Comparison of ENCODE assay signal across 13 cellular contexts in genomic region chr1:243837907-243838546, GRCh38. TPM values are rescaled to one million over a fixed set of nuclear protein-coding genes. Genes with fewer than 3 reads are reported as not detected.
DNase-seq lines count a peak whose midpoint lies in the region; ATAC-seq and TF ChIP-seq lines count a peak whose summit lies in the region.
"Had no signal": no experiment of that assay in that cellular context is flagged by ENCODE, and none has a peak within 500 bp of the region (broad histone marks: within the 10 kb centered on the region; RNA-seq: fewer than 3 reads in every experiment).

No MANE protein-coding gene starts in this region.

- in situ Hi-C loops in gastrocnemius medialis (cut with MboI; ENCODE audit: low sequenced_read_pairs in 4 of 4) = no loop called here

- no peak for TF ChIP-seq CTCF in CD14-positive monocyte (IDR thresholded peaks at IDR 0.05)
- TF ChIP-seq CTCF in gastrocnemius medialis (IDR thresholded peaks at IDR 0.05 in 4 of 5, conservative IDR thresholded peaks at IDR 0.05 in 1 of 5) = no peak

- peaks cover 24% of the 10 kb centered on the region for H3K36me3 Mint-ChIP-seq in activated T-cell treated with anti-CD3 and anti-CD28 coated beads, Interleukin-2, amount 50 U/mL, for 4 hours (ENCODE audit: insufficient read depth)
- H3K36me3 Mint-ChIP-seq in T-helper 2 cell treated with Interferon-gamma antibody and Interleukin-4, amounts not matched to agents 5 μg/mL and 100 μg/mL, for 36 hours (ENCODE audit: low read depth) = peaks cover 24% of the 10 kb centered on the region
- peaks cover 35 to 47% of the 10 kb centered on the region in 2 donors for H3K36me3 Mint-ChIP-seq in stimulated activated naive B cell treated with anti-CD40 and anti-IgM and Interleukin-4, amounts not matched to agents 10 μg/mL and 1 μg/mL and 100 μg/mL, for 72 hours
- H3K36me3 Mint-ChIP-seq in CD14-positive monocyte = peaks cover 8 to 9% of the 10 kb centered on the region in 2 donors

- intact Hi-C loops in CD14-positive monocyte (cut with micrococcal nuclease) (no loop called here), gastrocnemius medialis (cut with DNase I; ENCODE audit: low total_unique reads) (no loop called here)

- no peak overlapping the region for H3K4me3 ChIP-seq in gastrocnemius medialis
- H3K4me3 ChIP-seq: body of pancreas, vagina had no signal

- peak overlapping the region; percentile 24 for H3K4me3 Mint-ChIP-seq in activated T-cell treated with anti-CD3 and anti-CD28 coated beads, Interleukin-2, amount 50 U/mL, for 4 hours
- H3K4me3 Mint-ChIP-seq in T-helper 2 cell treated with Interferon-gamma antibody and Interleukin-4, amounts not matched to agents 5 μg/mL and 100 μg/mL, for 36 hours = peak overlapping the region; percentile 6
- no peak overlapping the region for H3K4me3 Mint-ChIP-seq in stimulated activated naive B cell treated with anti-CD40 and anti-IgM and Interleukin-4, amounts not matched to agents 10 μg/mL and 1 μg/mL and 100 μg/mL, for 72 hours
- no peak overlapping the region for H3K4me3 Mint-ChIP-seq in CD14-positive monocyte

- no peak for TF ChIP-seq POLR2A in gastrocnemius medialis (IDR thresholded peaks at IDR 0.05)

- H3K9me3 ChIP-seq in gastrocnemius medialis = no peaks in the 10 kb centered on the region
- H3K9me3 ChIP-seq: body of pancreas, vagina had no signal

- no peaks in the 10 kb centered on the region for H3K36me3 ChIP-seq in gastrocnemius medialis
- H3K36me3 ChIP-seq: vagina had no signal

- H3K9me3 Mint-ChIP-seq in activated T-cell treated with anti-CD3 and anti-CD28 coated beads, Interleukin-2, amount 50 U/mL, for 4 hours = peaks cover 4% of the 10 kb centered on the region
- H3K9me3 Mint-ChIP-seq in T-helper 2 cell treated with Interferon-gamma antibody and Interleukin-4, amounts not matched to agents 5 μg/mL and 100 μg/mL, for 36 hours = peaks cover 30% of the 10 kb centered on the region
- peaks cover 7 to 9% of the 10 kb centered on the region in 2 donors for H3K9me3 Mint-ChIP-seq in stimulated activated naive B cell treated with anti-CD40 and anti-IgM and Interleukin-4, amounts not matched to agents 10 μg/mL and 1 μg/mL and 100 μg/mL, for 72 hours
- H3K9me3 Mint-ChIP-seq in CD14-positive monocyte = peaks cover 13 to 39% (median 22%) of the 10 kb centered on the region in 7 donors

- H3K27me3 ChIP-seq in gastrocnemius medialis = no peaks in the 10 kb centered on the region
- H3K27me3 ChIP-seq: body of pancreas, vagina had no signal

- no peaks in the 10 kb centered on the region for H3K27me3 Mint-ChIP-seq in activated T-cell treated with anti-CD3 and anti-CD28 coated beads, Interleukin-2, amount 50 U/mL, for 4 hours (ENCODE audit: low read depth)
- no peaks in the 10 kb centered on the region for H3K27me3 Mint-ChIP-seq in T-helper 2 cell treated with Interferon-gamma antibody and Interleukin-4, amounts not matched to agents 5 μg/mL and 100 μg/mL, for 36 hours (ENCODE audit: low read depth)
- no peaks in the 10 kb centered on the region for H3K27me3 Mint-ChIP-seq in stimulated activated naive B cell treated with anti-CD40 and anti-IgM and Interleukin-4, amounts not matched to agents 10 μg/mL and 1 μg/mL and 100 μg/mL, for 72 hours
- H3K27me3 Mint-ChIP-seq in CD14-positive monocyte (ENCODE audit: low read depth in 3 of 3) = peaks cover 2 to 3% (median 2%) of the 10 kb centered on the region in 3 donors

- peak overlapping the region; percentile 82 for H3K27ac Mint-ChIP-seq in T-helper 2 cell treated with Interferon-gamma antibody and Interleukin-4, amounts not matched to agents 5 μg/mL and 100 μg/mL, for 36 hours
- H3K27ac Mint-ChIP-seq in stimulated activated naive B cell treated with anti-CD40 and anti-IgM and Interleukin-4, amounts not matched to agents 10 μg/mL and 1 μg/mL and 100 μg/mL, for 72 hours = no peak overlapping the region
- no peak overlapping the region for H3K27ac Mint-ChIP-seq in CD14-positive monocyte

- peaks cover 42% of the 10 kb centered on the region for H3K4me1 Mint-ChIP-seq in activated T-cell treated with anti-CD3 and anti-CD28 coated beads, Interleukin-2, amount 50 U/mL, for 4 hours (ENCODE audit: low read depth)
- peaks cover 21% of the 10 kb centered on the region for H3K4me1 Mint-ChIP-seq in T-helper 2 cell treated with Interferon-gamma antibody and Interleukin-4, amounts not matched to agents 5 μg/mL and 100 μg/mL, for 36 hours (ENCODE audit: low read depth)
- H3K4me1 Mint-ChIP-seq in stimulated activated naive B cell treated with anti-CD40 and anti-IgM and Interleukin-4, amounts not matched to agents 10 μg/mL and 1 μg/mL and 100 μg/mL, for 72 hours = peaks cover 4 to 8% of the 10 kb centered on the region in 2 donors
- peaks cover 4% of the 10 kb centered on the region for H3K4me1 Mint-ChIP-seq in CD14-positive monocyte

- DNase-seq in activated T-cell treated with anti-CD3 and anti-CD28 coated beads, Interleukin-2, amount 50 U/mL, for 4 hours = no peak
- DNase-seq in activated T-cell treated with anti-CD3 and anti-CD28 coated beads for 4 hours (no peak), CD14-positive monocyte (ENCODE audit: low spot score) (no peak), gastrocnemius medialis (no peak), AG08396 (ENCODE audit: low spot score) (no peak)
- DNase-seq in T-helper 2 cell treated with Interferon-gamma antibody and Interleukin-4, amounts not matched to agents 5 μg/mL and 100 μg/mL, for 36 hours (ENCODE audit: low spot score) = no peak
- no peak for DNase-seq in stimulated activated naive B cell treated with anti-CD40 and anti-IgM and Interleukin-4, amounts not matched to agents 10 μg/mL and 1 μg/mL and 100 μg/mL, for 72 hours
- DNase-seq: body of pancreas had no signal

- no peak overlapping the region for H3K27ac ChIP-seq in gastrocnemius medialis
- H3K27ac ChIP-seq: body of pancreas, parathyroid adenoma, vagina had no signal

- H3K4me1 ChIP-seq in gastrocnemius medialis = no peaks in the 10 kb centered on the region
- H3K4me1 ChIP-seq: body of pancreas, parathyroid adenoma had no signal

- peak; percentile 83 to 95 for ATAC-seq in activated T-cell treated with anti-CD3 and anti-CD28 coated beads, Interleukin-2, amount 50 U/mL, for 4 hours
- ATAC-seq in HG02885 (IDR thresholded peaks at IDR 0.05; ENCODE audit: poor library complexity, unreplicated experiment) (peak; percentile 97), gastrocnemius medialis (no peak)
- ATAC-seq in stimulated activated naive B cell treated with anti-CD40 and anti-IgM and Interleukin-4, amounts not matched to agents 10 μg/mL and 1 μg/mL and 100 μg/mL, for 72 hours (replicated peaks) = peak; percentile 75 to 91
- ATAC-seq: body of pancreas, left lobe of liver, Right ventricle myocardium inferior had no signal

RNA-seq across cellular contexts. Expression of gene AKT3, which starts 12.0 kb away (rescaled TPM):
- 10 to 100 TPM; 17.9 to 19.1 (median 18.3) TPM for total RNA-seq in activated T-cell treated with anti-CD3 and anti-CD28 coated beads, Interleukin-2, amount 50 U/mL, for 4 hours
- 1 to 10 TPM in 1 of 2 donors, under 1 TPM in 1; 0.81 to 1.4 TPM for polyA plus RNA-seq in CD14-positive monocyte
- 10 to 100 TPM in 3 of 4 donors, 1 to 10 TPM in 1; 8.5 to 16.0 (median 15.2) TPM for total RNA-seq in gastrocnemius medialis

Comparison
In these comparisons a context has a peak if more than half of its experiments do, and no peak if none do; other contexts are left out.
1. ATAC-seq: peak in activated T-cell treated with anti-CD3 and anti-CD28 coated beads, Interleukin-2, amount 50 U/mL, for 4 hours (2 of 2), HG02885 (single experiment) and stimulated activated naive B cell treated with anti-CD40 and anti-IgM and Interleukin-4, amounts not matched to agents 10 μg/mL and 1 μg/mL and 100 μg/mL, for 72 hours (2 of 2); none in gastrocnemius medialis (0 of 2).
2. H3K4me3 Mint-ChIP-seq: peak in activated T-cell treated with anti-CD3 and anti-CD28 coated beads, Interleukin-2, amount 50 U/mL, for 4 hours (single experiment) and T-helper 2 cell treated with Interferon-gamma antibody and Interleukin-4, amounts not matched to agents 5 μg/mL and 100 μg/mL, for 36 hours (single experiment); none in stimulated activated naive B cell treated with anti-CD40 and anti-IgM and Interleukin-4, amounts not matched to agents 10 μg/mL and 1 μg/mL and 100 μg/mL, for 72 hours (0 of 2) and CD14-positive monocyte (0 of 2).